1 cellular context compared by ENCODE assay signal in genomic region chr2:218395456-218395825, GRCh38.
TF ChIP-seq lines count a peak whose summit lies in the region.

No MANE protein-coding gene starts in this region.

TF ChIP-seq in SK-N-SH, 30 proteins besides CTCF, POLR2A, EP300 and RAD21 (continued from another document):
- TF ChIP-seq ZBTB33 (IDR thresholded peaks at IDR 0.05; ENCODE audit: borderline replicate concordance, low read depth) (no peak), TEAD4 (IDR thresholded peaks at IDR 0.05; ENCODE audit: borderline replicate concordance, insufficient read depth) (no peak), REST (IDR thresholded peaks at IDR 0.05; ENCODE audit: low read depth, low read length) (no peak), FOXM1 (IDR thresholded peaks at IDR 0.05; ENCODE audit: low read depth) (no peak), RFX5 (IDR thresholded peaks at IDR 0.05; ENCODE audit: low read length) (no peak), ELF1 (IDR thresholded peaks at IDR 0.05) (no peak), USF2 (IDR thresholded peaks at IDR 0.05; ENCODE audit: borderline replicate concordance, low read depth, low read length) (no peak), TCF12 (IDR thresholded peaks at IDR 0.05) (no peak)
